ENCODE assay signal across 8 cellular contexts in genomic region chr1:54404939-54405880, GRCh38. TPM values are rescaled to one million over a fixed set of nuclear protein-coding genes. Genes with fewer than 3 reads are reported as not detected.
DNase-seq lines count a peak whose midpoint lies in the region; ATAC-seq and TF ChIP-seq lines count a peak whose summit lies in the region.

No MANE protein-coding gene starts in this region.

- H3K9me2 ChIP-seq in OCI-LY7 (ENCODE audit: insufficient read depth, low read length) = no peaks in the 10 kb centered on the region

- intact Hi-C loops in OCI-LY7 (cut with micrococcal nuclease; ENCODE audit: unreplicated experiment) = loop anchor here (5.0 kb wide), 2 partner anchors 78 to 203 kb away; partner anchors contain the start of genes CYB5RL and MRPL37

- CTCF ChIA-PET in OCI-LY7 (lab: Charles Lee; ENCODE audit: unreplicated experiment) = no interaction called here

- POLR2A ChIA-PET in OCI-LY7 (lab: Charles Lee) = interaction anchor here (0.5 to 0.6 kb wide), 2 partner anchors 46 to 95 kb away, joined by 3 read pairs; no protein-coding TSS in a partner anchor

- no peak overlapping the region for H2AFZ ChIP-seq in OCI-LY7 (ENCODE audit: low read length)

- BruUV-seq in OCI-LY7 (replicated peaks; lab: Mats Ljungman, UMichigan) = no TSS peak

- peaks cover 51% of the 10 kb centered on the region for H3K4me1 ChIP-seq in OCI-LY7 (ENCODE audit: insufficient read depth, low read length, poor library complexity, severe bottlenecking)

- H3K36me3 Mint-ChIP-seq in chondrocyte (ENCODE audit: low read depth) = peaks cover 16% of the 10 kb centered on the region
- peaks cover 37% of the 10 kb centered on the region for H3K36me3 Mint-ChIP-seq in type B pancreatic cell

- H3K27ac ChIP-seq in OCI-LY7 (ENCODE audit: low read depth, low read length, poor library complexity, severe bottlenecking) = no peak overlapping the region

- no peaks in the 10 kb centered on the region for H3K27me3 Mint-ChIP-seq in chondrocyte (ENCODE audit: low read depth)
- no peaks in the 10 kb centered on the region for H3K27me3 Mint-ChIP-seq in type B pancreatic cell

- H3K4me3 Mint-ChIP-seq in chondrocyte (ENCODE audit: unreplicated experiment) (peak overlapping the region; percentile 73), type B pancreatic cell (peak overlapping the region; percentile 95)

- peak; percentile 31 for DNase-seq in activated CD4-positive, alpha-beta T cell treated with anti-CD3 and anti-CD28 coated beads for 48 hours
- DNase-seq in activated CD4-positive, alpha-beta T cell treated with anti-CD3 and anti-CD28 coated beads for 4 hours = no peak
- DNase-seq in OCI-LY7 (ENCODE audit: low spot score) (no peak), chondrocyte (ENCODE audit: low spot score) (no peak), medulla oblongata (ENCODE audit: extremely low spot score) (peak; percentile 45), type B pancreatic cell (ENCODE audit: extremely low spot score, unreplicated experiment) (no peak), SHP77 (lab: John Stamatoyannopoulos, UW) (no peak)

- no peaks in the 10 kb centered on the region for H3K9me3 Mint-ChIP-seq in chondrocyte (ENCODE audit: low read depth)
- no peaks in the 10 kb centered on the region for H3K9me3 Mint-ChIP-seq in type B pancreatic cell

- H3K4me2 ChIP-seq in OCI-LY7 (ENCODE audit: low read length) = peak overlapping the region; percentile 82

- H3K36me3 ChIP-seq in OCI-LY7 (ENCODE audit: insufficient read depth, low read length) = peaks cover 34% of the 10 kb centered on the region

- H3K4me3 ChIP-seq in OCI-LY7 (ENCODE audit: low read depth, low read length, poor library complexity, severe bottlenecking) = peak overlapping the region; percentile 73

- no peak overlapping the region for H3K27ac Mint-ChIP-seq in chondrocyte (ENCODE audit: unreplicated experiment)
- H3K27ac Mint-ChIP-seq in type B pancreatic cell = peak overlapping the region; percentile 53

- peaks cover 12% of the 10 kb centered on the region; the same call in 1 of the 2 replicates for H3K79me2 ChIP-seq in OCI-LY7 (ENCODE audit: insufficient read depth, low read depth, low read length)

- no peak for ATAC-seq in GM18502 (IDR thresholded peaks at IDR 0.05; ENCODE audit: poor library complexity, unreplicated experiment)

- TF ChIP-seq CTCF in OCI-LY7 (conservative IDR thresholded peaks at IDR 0.05; ENCODE audit: low read length) = 0 out of 2 replicates have a peak, but pooled peaks have one; percentile 20
- peak; percentile 46 for TF ChIP-seq CTCF in chondrocyte (IDR thresholded peaks at IDR 0.05)
- TF ChIP-seq CTCF in type B pancreatic cell (conservative IDR thresholded peaks at IDR 0.05) = peak; percentile 15

- H3K9me3 ChIP-seq in OCI-LY7 (ENCODE audit: low read length) = no peaks in the 10 kb centered on the region

- no peaks in the 10 kb centered on the region; the same call in 1 of the 2 replicates for H4K20me1 ChIP-seq in OCI-LY7 (ENCODE audit: insufficient read depth, low read length)

- peaks cover 38% of the 10 kb centered on the region for H3K4me1 Mint-ChIP-seq in chondrocyte (ENCODE audit: low read depth)
- H3K4me1 Mint-ChIP-seq in type B pancreatic cell (ENCODE audit: unreplicated experiment) = peaks cover 70% of the 10 kb centered on the region

RNA-seq across cellular contexts. Expression of gene SSBP3, which starts 1.0 kb away (rescaled TPM):
- total RNA-seq in OCI-LY7 (2014; rRNA removed; shearing (Covaris generic)) = 11.2 and 16.5 TPM in 2 replicates
- total RNA-seq in OCI-LY7 (2022) = 44.9 and 53.2 TPM in 2 replicates
- 22.0 to 41.2 TPM (median 26.2 TPM) in 3 replicates for total RNA-seq in chondrocyte
- total RNA-seq in type B pancreatic cell (ENCODE audit: low replicate concordance) = 69.5 and 129 TPM in 2 replicates

Comparison
In these comparisons a context has a peak if more than half of its experiments do, and no peak if none do; other contexts are left out.
1. DNase-seq: peak in activated CD4-positive, alpha-beta T cell treated with anti-CD3 and anti-CD28 coated beads for 48 hours (single experiment) and medulla oblongata (single experiment); none in activated CD4-positive, alpha-beta T cell treated with anti-CD3 and anti-CD28 coated beads for 4 hours (0 of 2), OCI-LY7 (single experiment), chondrocyte (single experiment), type B pancreatic cell (single experiment) and SHP77 (0 of 2).
2. Peak in every context shown above with its lines, with median percentiles within 50 percentile points of each other: CTCF ChIP-seq.